In genomic region chr11:126997196-126997595, GRCh38 we compare ENCODE assay signal across 24 cellular contexts. TPM values are rescaled to one million over a fixed set of nuclear protein-coding genes. Genes with fewer than 3 reads are reported as not detected.
DNase-seq lines count a peak whose midpoint lies in the region; ATAC-seq, FAIRE-seq and TF ChIP-seq lines count a peak whose summit lies in the region.
"Had no signal": no experiment of that assay in that cellular context is flagged by ENCODE, and none has a peak within 500 bp of the region (broad histone marks: within the 10 kb centered on the region; RNA-seq: fewer than 3 reads in every experiment).

No MANE protein-coding gene starts in this region.

- H3K4me3 ChIP-seq in SK-N-SH (ENCODE audit: low read depth in 2 of 2, low read length in 1 of 2) = no peak overlapping the region; a peak in 1 of 4 replicates
- H3K4me3 ChIP-seq in astrocyte (ENCODE audit: insufficient read depth, low read depth, low read length) = no peak overlapping the region
- no peak overlapping the region for H3K4me3 ChIP-seq in CD8-positive, alpha-beta memory T cell (ENCODE audit: low read length)
- H3K4me3 ChIP-seq: colonic mucosa, GM12878, K562, mucosa of descending colon, right lobe of liver, uterus had no signal

- peaks cover 29% of the 10 kb centered on the region for H3K4me1 Mint-ChIP-seq in astrocyte (ENCODE audit: low read depth, unreplicated experiment)
- no peaks in the 10 kb centered on the region for H3K4me1 Mint-ChIP-seq in CD8-positive, alpha-beta memory T cell
- H3K4me1 Mint-ChIP-seq: activated naive CD4-positive, alpha-beta T cell treated with anti-CD3 and anti-CD28 coated beads, Interleukin-2, amount 50 U/mL, for 24 hours had no signal

- no peaks in the 10 kb centered on the region for H3K9me2 ChIP-seq in SK-N-SH

- H3K27ac ChIP-seq in SK-N-SH (ENCODE audit: low read depth in 2 of 2, low read length in 1 of 2) (no peak overlapping the region), astrocyte (ENCODE audit: low read depth, low read length) (no peak overlapping the region)
- H3K27ac ChIP-seq in CD8-positive, alpha-beta memory T cell (ENCODE audit: low read depth, low read length) = no peak overlapping the region
- H3K27ac ChIP-seq: colonic mucosa, right lobe of liver, uterus had no signal

- TF ChIP-seq CTCF in SK-N-SH (IDR thresholded peaks at IDR 0.05) (no peak), astrocyte (IDR thresholded peaks at IDR 0.05; ENCODE audit: insufficient read depth, low read depth, low read length) (no peak)

- H3K4me2 ChIP-seq in SK-N-SH (peak overlapping the region; percentile 81; the same call in 1 of the 2 replicates), astrocyte (ENCODE audit: low read length) (peak overlapping the region; percentile 46)

- H3K36me3 Mint-ChIP-seq in astrocyte (ENCODE audit: low read depth, unreplicated experiment) = no peaks in the 10 kb centered on the region
- H3K36me3 Mint-ChIP-seq in CD8-positive, alpha-beta memory T cell = no peaks in the 10 kb centered on the region
- H3K36me3 Mint-ChIP-seq: activated naive CD4-positive, alpha-beta T cell treated with anti-CD3 and anti-CD28 coated beads, Interleukin-2, amount 50 U/mL, for 24 hours had no signal

- 62% methylated on average over 5 of the region's 5 CpGs for WGBS in SK-N-SH (ENCODE audit: low lambda C conversion rate)

- H3K27me3 Mint-ChIP-seq in astrocyte (ENCODE audit: low read depth, unreplicated experiment) = peaks cover 19% of the 10 kb centered on the region
- H3K27me3 Mint-ChIP-seq in CD8-positive, alpha-beta memory T cell = peaks cover 18 to 38% of the 10 kb centered on the region in 2 donors

- peak overlapping the region; percentile 43 for H3K4me3 Mint-ChIP-seq in astrocyte (ENCODE audit: unreplicated experiment)
- no peak overlapping the region for H3K4me3 Mint-ChIP-seq in CD8-positive, alpha-beta memory T cell
- H3K4me3 Mint-ChIP-seq: activated naive CD4-positive, alpha-beta T cell treated with anti-CD3 and anti-CD28 coated beads, Interleukin-2, amount 50 U/mL, for 24 hours had no signal

- DNase-seq in SK-N-SH (no peak), astrocyte (ENCODE audit: low read depth) (peak; percentile 44), kidney tubule cell (ENCODE audit: low spot score) (peak; percentile 3), ecto neural progenitor cell (ENCODE audit: low spot score) (no peak), NCI-H1105 treated with DMSO at 0.1 percent for 48 hours (lab: John Stamatoyannopoulos, UW) (no peak), GM12892 (ENCODE audit: insufficient read length) (no peak)
- DNase-seq in CD8-positive, alpha-beta memory T cell = no peak
- DNase-seq: activated CD4-positive, alpha-beta T cell treated with anti-CD3 and anti-CD28 coated beads for 48 hours; colonic mucosa; GF-D8; GOT3; hippocampal formation; mucosa of descending colon; NCI-H1048; NCI-H2081; NCI-H526; right lobe of liver; uterus had no signal

- H2AFZ ChIP-seq in SK-N-SH (ENCODE audit: low read depth) = no peak overlapping the region
- no peak overlapping the region for H2AFZ ChIP-seq in astrocyte (ENCODE audit: low read depth, low read length)

- H3K36me3 ChIP-seq in SK-N-SH (replicated peaks in 1 of 2; ENCODE audit: control insufficient read depth in 1 of 2, insufficient read depth in 2 of 2, low read length in 1 of 2) = no peaks in the 10 kb centered on the region
- no peaks in the 10 kb centered on the region for H3K36me3 ChIP-seq in astrocyte (ENCODE audit: insufficient read depth, low read length)
- no peaks in the 10 kb centered on the region for H3K36me3 ChIP-seq in CD8-positive, alpha-beta memory T cell (ENCODE audit: insufficient read depth, low read length)
- H3K36me3 ChIP-seq: colonic mucosa, right lobe of liver, uterus had no signal

- H3K27ac Mint-ChIP-seq in astrocyte (ENCODE audit: unreplicated experiment) = no peak overlapping the region
- no peak overlapping the region for H3K27ac Mint-ChIP-seq in CD8-positive, alpha-beta memory T cell
- H3K27ac Mint-ChIP-seq: activated naive CD4-positive, alpha-beta T cell treated with anti-CD3 and anti-CD28 coated beads, Interleukin-2, amount 50 U/mL, for 24 hours had no signal

- no peaks in the 10 kb centered on the region for H3K9me3 Mint-ChIP-seq in astrocyte (ENCODE audit: unreplicated experiment)
- H3K9me3 Mint-ChIP-seq in CD8-positive, alpha-beta memory T cell = no peaks in the 10 kb centered on the region
- H3K9me3 Mint-ChIP-seq: activated naive CD4-positive, alpha-beta T cell treated with anti-CD3 and anti-CD28 coated beads, Interleukin-2, amount 50 U/mL, for 24 hours had no signal

- H3K79me2 ChIP-seq in SK-N-SH (ENCODE audit: insufficient read depth) = peaks cover 66% of the 10 kb centered on the region
- peaks cover 29% of the 10 kb centered on the region for H3K79me2 ChIP-seq in astrocyte (ENCODE audit: insufficient read depth, low read length)

- no peak for TF ChIP-seq POLR2A in GM12892 (IDR thresholded peaks at IDR 0.05; ENCODE audit: low read depth, low read length)

- no peak for FAIRE-seq in astrocyte (lab: Jason Lieb, UNC)
- no peak for FAIRE-seq in GM12892 (lab: Jason Lieb, UNC)
- FAIRE-seq: endothelial cell of umbilical vein, GM12878, GM19239, K562 had no signal

- peaks cover 28% of the 10 kb centered on the region for H3F3A ChIP-seq in SK-N-SH (replicated peaks; ENCODE audit: insufficient read depth)

- peak overlapping the region; percentile 14; the same call in 1 of the 2 replicates for H3K9ac ChIP-seq in SK-N-SH
- H3K9ac ChIP-seq in astrocyte (ENCODE audit: low read length) = peak overlapping the region; percentile 48

- CTCF ChIA-PET in SK-N-SH (lab: Yijun Ruan, JAX) = interaction anchor here (1.9 to 15.4 kb wide), 2 partner anchors 279 to 390 kb away, joined by 5 to 233 read pairs; no protein-coding TSS in a partner anchor
- CTCF ChIA-PET in CD8-positive, alpha-beta memory T cell (lab: Charles Lee) = no interaction called here

- TF ChIP-seq EP300 in SK-N-SH (IDR thresholded peaks at IDR 0.05; ENCODE audit: borderline replicate concordance in 1 of 2, low read depth in 1 of 2, low read length in 1 of 2) = no peak

- ATAC-seq in SK-N-SH treated with all-trans-retinoic acid at 6 μM for 48 hours = no peak
- ATAC-seq: GM12878, K562, mucosa of descending colon, right lobe of liver had no signal

- peaks cover 9 to 26% of the 10 kb centered on the region in 2 experiments; a peak in 3 of 4 replicates for H3K4me1 ChIP-seq in SK-N-SH (ENCODE audit: control insufficient read depth in 1 of 2, insufficient read depth in 2 of 2, low read depth in 1 of 2, low read length in 1 of 2)
- H3K4me1 ChIP-seq in astrocyte (ENCODE audit: insufficient read depth, low read length) = peaks cover 28% of the 10 kb centered on the region
- no peaks in the 10 kb centered on the region for H3K4me1 ChIP-seq in CD8-positive, alpha-beta memory T cell (ENCODE audit: insufficient read depth, low read length)
- H3K4me1 ChIP-seq: colonic mucosa, right lobe of liver, uterus had no signal

- no peak for TF ChIP-seq RAD21 in SK-N-SH (IDR thresholded peaks at IDR 0.05; ENCODE audit: low read length)

- POLR2A ChIA-PET in SK-N-SH (lab: Yijun Ruan, JAX) = no interaction called here
- POLR2A ChIA-PET in CD8-positive, alpha-beta memory T cell (lab: Charles Lee) = no interaction called here

- no peaks in the 10 kb centered on the region for H3K27me3 ChIP-seq in SK-N-SH (ENCODE audit: insufficient read depth)
- no peaks in the 10 kb centered on the region for H3K27me3 ChIP-seq in astrocyte (ENCODE audit: insufficient read depth, low read length)
- H3K27me3 ChIP-seq in CD8-positive, alpha-beta memory T cell (ENCODE audit: insufficient read depth, low read length, poor library complexity, severe bottlenecking) = no peaks in the 10 kb centered on the region

- H4K20me1 ChIP-seq in SK-N-SH (ENCODE audit: insufficient read depth) = no peaks in the 10 kb centered on the region
- no peaks in the 10 kb centered on the region for H4K20me1 ChIP-seq in astrocyte (ENCODE audit: insufficient read depth, low read length)

- H3K9me3 ChIP-seq in SK-N-SH (no peaks in the 10 kb centered on the region), astrocyte (ENCODE audit: insufficient read depth, low read depth, low read length) (no peaks in the 10 kb centered on the region)
- H3K9me3 ChIP-seq in CD8-positive, alpha-beta memory T cell (ENCODE audit: low read length) = no peaks in the 10 kb centered on the region
- H3K9me3 ChIP-seq: colonic mucosa, mucosa of descending colon, right lobe of liver, uterus had no signal

TF ChIP-seq in SK-N-SH, 30 proteins besides CTCF, POLR2A, EP300 and RAD21 (continues in another document):
- TF ChIP-seq RXRA (IDR thresholded peaks at IDR 0.05; ENCODE audit: borderline replicate concordance, low read depth) = no peak
- no peak for TF ChIP-seq PBX3 (IDR thresholded peaks at IDR 0.05)
- no peak for TF ChIP-seq SMC3 (IDR thresholded peaks at IDR 0.05; ENCODE audit: low read depth, low read length)

TF ChIP-seq in SK-N-SH treated with all-trans-retinoic acid at 6 μM for 48 hours, 23 proteins besides CTCF, POLR2A, EP300 and RAD21 (continues in another document):
- no peak for TF ChIP-seq TSHZ2 (CRISPR knock-in tag; IDR thresholded peaks at IDR 0.05)
- no peak for TF ChIP-seq ARNTL (CRISPR knock-in tag; IDR thresholded peaks at IDR 0.05; ENCODE audit: borderline replicate concordance, low read depth)
- no peak for TF ChIP-seq ZFP30 (CRISPR knock-in tag; IDR thresholded peaks at IDR 0.05)

RNA-seq across cellular contexts. Expression of gene KIRREL3, which starts 3.4 kb away (rescaled TPM):
- polyA plus RNA-seq in SK-N-SH (2012; rRNA removed) = 3.2 and 3.7 TPM in 2 replicates
- 2.0 and 2.5 TPM in 2 replicates for polyA plus RNA-seq in SK-N-SH (2012; cell fraction: cytosol; rRNA removed)
- polyA plus RNA-seq in SK-N-SH (2012; cell fraction: nucleus; rRNA removed) = 5.7 and 9.3 TPM in 2 replicates
- total RNA-seq in astrocyte = 0.79 and 0.91 TPM in 2 replicates
- total RNA-seq in CD8-positive, alpha-beta memory T cell = not detected
- polyA plus RNA-seq in CD8-positive, alpha-beta memory T cell = not detected
- not detected for polyA plus RNA-seq in GM12892 (2012; ENCODE audit: missing spikeins)
- total RNA-seq: endothelial cell of umbilical vein, right lobe of liver had no signal
- polyA plus RNA-seq: endothelial cell of umbilical vein, GM12878 had no signal

Comparison
In these comparisons a context has a peak if more than half of its experiments do, and no peak if none do; other contexts are left out.
1. DNase-seq: peak in astrocyte (single experiment) and kidney tubule cell (single experiment); none in SK-N-SH (single experiment), CD8-positive, alpha-beta memory T cell (0 of 5), ecto neural progenitor cell (single experiment), NCI-H1105 treated with DMSO at 0.1 percent for 48 hours (single experiment) and GM12892 (single experiment).